In the genomic region with DNA sequence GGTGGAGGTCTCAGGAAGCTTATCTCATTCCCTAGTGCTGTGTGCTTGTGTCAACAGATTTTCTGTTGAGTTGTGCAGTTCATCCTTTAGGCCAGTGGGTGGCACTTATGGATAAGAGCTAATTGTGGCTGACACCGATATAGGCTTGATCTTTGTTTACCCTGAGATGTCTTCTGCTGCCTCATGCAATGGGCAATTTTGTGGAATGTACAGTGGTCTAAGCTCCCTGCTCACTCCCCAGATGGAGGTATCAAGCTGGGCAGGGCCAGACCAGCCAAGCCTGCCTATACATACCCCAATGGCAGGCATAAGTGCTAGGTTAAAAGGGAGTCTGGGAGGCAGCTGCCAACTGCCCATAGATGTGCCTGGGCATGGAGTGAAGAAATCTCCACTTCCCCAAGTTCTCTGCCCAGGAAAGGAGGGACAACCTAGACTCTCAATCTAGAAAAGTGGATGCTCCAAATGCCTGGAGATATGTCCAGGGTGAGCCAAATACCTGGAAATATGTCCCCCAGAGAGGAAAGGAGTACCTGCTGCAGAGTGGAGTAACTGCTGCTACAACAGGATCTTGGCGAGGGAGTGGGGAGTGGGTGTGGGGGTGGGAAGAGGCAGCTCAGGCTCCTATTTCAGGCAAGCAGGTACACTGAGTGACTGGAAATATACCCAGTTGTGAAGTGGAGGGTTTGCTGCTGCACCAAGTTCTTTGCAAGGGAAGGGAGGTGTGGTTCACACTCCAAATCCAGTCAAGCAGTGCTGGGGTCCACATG, we compare ENCODE assay signal across 8 cellular contexts. TPM values are rescaled to one million over a fixed set of nuclear protein-coding genes. Genes with fewer than 3 reads are reported as not detected.
DNase-seq lines count a peak whose midpoint lies in the region; ATAC-seq, FAIRE-seq and TF ChIP-seq lines count a peak whose summit lies in the region.

No MANE protein-coding gene starts in this region.

- peak; percentile 57 for DNase-seq in ELF-1 (ENCODE audit: low read depth, low spot score)
- DNase-seq in activated naive CD8-positive, alpha-beta T cell treated with anti-CD3 and anti-CD28 coated beads, Interleukin-2, amount 10 ng/mL, durations not matched to agents 7 days and 5 days = peak; percentile 41
- DNase-seq in kidney = no peak
- peak; percentile 39 to 50 for DNase-seq in stimulated activated naive CD8-positive, alpha-beta T cell treated with anti-CD3 and anti-CD28 coated beads, Interleukin-15, amount 100 ng/mL, for 72 hours
- DNase-seq in COR-L47 (lab: John Stamatoyannopoulos, UW) = no peak

- no peak overlapping the region for H3K4me2 ChIP-seq in OCI-LY1 (ENCODE audit: low read length)

- no peaks in the 10 kb centered on the region for H3K79me2 ChIP-seq in OCI-LY1 (ENCODE audit: insufficient read depth, low read length)

- peaks cover 16% of the 10 kb centered on the region for H3K4me1 Mint-ChIP-seq in activated naive CD8-positive, alpha-beta T cell treated with anti-CD3 and anti-CD28 coated beads, Interleukin-2, amount 10 ng/mL, durations not matched to agents 7 days and 5 days
- H3K4me1 Mint-ChIP-seq in stimulated activated naive CD8-positive, alpha-beta T cell treated with anti-CD3 and anti-CD28 coated beads, Interleukin-15, amount 100 ng/mL, for 72 hours = peaks cover 20% of the 10 kb centered on the region

- intact Hi-C loops in kidney (cut with DNase I) = no loop called here

- H3K9ac ChIP-seq in OCI-LY1 (ENCODE audit: low read length) (no peak overlapping the region), kidney (ENCODE audit: low read length in 2 of 2) (no peak overlapping the region)

- no peak overlapping the region for H3K27ac ChIP-seq in OCI-LY1 (ENCODE audit: low read depth, low read length, poor library complexity, severe bottlenecking)
- no peak overlapping the region for H3K27ac ChIP-seq in kidney (ENCODE audit: low read depth in 2 of 2, low read length in 2 of 2)

- H3K27me3 Mint-ChIP-seq in activated naive CD8-positive, alpha-beta T cell treated with anti-CD3 and anti-CD28 coated beads, Interleukin-2, amount 10 ng/mL, durations not matched to agents 7 days and 5 days = no peaks in the 10 kb centered on the region
- H3K27me3 Mint-ChIP-seq in stimulated activated naive CD8-positive, alpha-beta T cell treated with anti-CD3 and anti-CD28 coated beads, Interleukin-15, amount 100 ng/mL, for 72 hours = no peaks in the 10 kb centered on the region

- peak; percentile 93 for ATAC-seq in GM19438 (IDR thresholded peaks at IDR 0.05; ENCODE audit: low read depth, unreplicated experiment)
- ATAC-seq in HG03378 (IDR thresholded peaks at IDR 0.05; ENCODE audit: unreplicated experiment) = peak; percentile 95
- peak; percentile 95 for ATAC-seq in activated naive CD8-positive, alpha-beta T cell treated with anti-CD3 and anti-CD28 coated beads, Interleukin-2, amount 10 ng/mL, durations not matched to agents 7 days and 5 days (ENCODE audit: low read depth)
- ATAC-seq in stimulated activated naive CD8-positive, alpha-beta T cell treated with anti-CD3 and anti-CD28 coated beads, Interleukin-15, amount 100 ng/mL, for 72 hours = peak; percentile 92

- TF ChIP-seq CTCF in OCI-LY1 (IDR thresholded peaks at IDR 0.05; ENCODE audit: low read length) (peak; percentile 64), kidney (IDR thresholded peaks at IDR 0.05; ENCODE audit: borderline replicate concordance, extremely low read depth, insufficient read depth) (peak; percentile 45)

- no peak overlapping the region for H2AFZ ChIP-seq in OCI-LY1 (ENCODE audit: low read length)

- H4K20me1 ChIP-seq in OCI-LY1 (ENCODE audit: insufficient read depth, low read length) = no peaks in the 10 kb centered on the region

- H3K36me3 Mint-ChIP-seq in activated naive CD8-positive, alpha-beta T cell treated with anti-CD3 and anti-CD28 coated beads, Interleukin-2, amount 10 ng/mL, durations not matched to agents 7 days and 5 days = peaks cover 3% of the 10 kb centered on the region

- peaks cover 9% of the 10 kb centered on the region for H3K9me3 Mint-ChIP-seq in activated naive CD8-positive, alpha-beta T cell treated with anti-CD3 and anti-CD28 coated beads, Interleukin-2, amount 10 ng/mL, durations not matched to agents 7 days and 5 days
- no peaks in the 10 kb centered on the region for H3K9me3 Mint-ChIP-seq in stimulated activated naive CD8-positive, alpha-beta T cell treated with anti-CD3 and anti-CD28 coated beads, Interleukin-15, amount 100 ng/mL, for 72 hours

- H3K4me1 ChIP-seq in OCI-LY1 (ENCODE audit: insufficient read depth, low read length, severe bottlenecking) = no peaks in the 10 kb centered on the region
- no peaks in the 10 kb centered on the region for H3K4me1 ChIP-seq in kidney (ENCODE audit: control insufficient read depth in 1 of 2, insufficient read depth in 1 of 2, low read depth in 1 of 2, low read length in 2 of 2)

- H3K4me3 Mint-ChIP-seq in activated naive CD8-positive, alpha-beta T cell treated with anti-CD3 and anti-CD28 coated beads, Interleukin-2, amount 10 ng/mL, durations not matched to agents 7 days and 5 days = peak overlapping the region; percentile 4
- no peak overlapping the region for H3K4me3 Mint-ChIP-seq in stimulated activated naive CD8-positive, alpha-beta T cell treated with anti-CD3 and anti-CD28 coated beads, Interleukin-15, amount 100 ng/mL, for 72 hours

- POLR2A ChIA-PET in activated naive CD8-positive, alpha-beta T cell treated with anti-CD3 and anti-CD28 coated beads, Interleukin-2, amount 10 ng/mL, durations not matched to agents 7 days and 5 days (lab: Charles Lee) = interaction anchor here (0.9 to 1.2 kb wide), 2 partner anchors 108 to 322 kb away, joined by 3 read pairs; a partner anchor contains a TSS

- FAIRE-seq in kidney (lab: Jason Lieb, UNC) = no peak

- no peaks in the 10 kb centered on the region for H3K9me3 ChIP-seq in OCI-LY1 (ENCODE audit: low read length)
- H3K9me3 ChIP-seq in kidney (ENCODE audit: control insufficient read depth in 1 of 2, low read length in 2 of 2) = peaks cover 3 to 8% of the 10 kb centered on the region in 2 donors

- H3K9me2 ChIP-seq in OCI-LY1 (ENCODE audit: low read depth, low read length) = no peaks in the 10 kb centered on the region

- H3K27me3 ChIP-seq in OCI-LY1 (ENCODE audit: insufficient read depth, low read length) = no peaks in the 10 kb centered on the region

- no peaks in the 10 kb centered on the region for H3K36me3 ChIP-seq in OCI-LY1 (ENCODE audit: insufficient read depth, low read length)
- no peaks in the 10 kb centered on the region for H3K36me3 ChIP-seq in kidney (ENCODE audit: control insufficient read depth in 1 of 2, insufficient read depth in 2 of 2, low read length in 2 of 2)

- peak overlapping the region; percentile 39 for H3K27ac Mint-ChIP-seq in activated naive CD8-positive, alpha-beta T cell treated with anti-CD3 and anti-CD28 coated beads, Interleukin-2, amount 10 ng/mL, durations not matched to agents 7 days and 5 days
- H3K27ac Mint-ChIP-seq in stimulated activated naive CD8-positive, alpha-beta T cell treated with anti-CD3 and anti-CD28 coated beads, Interleukin-15, amount 100 ng/mL, for 72 hours = no peak overlapping the region

- H3F3A ChIP-seq in OCI-LY1 (ENCODE audit: insufficient read depth, low read length) = no peaks in the 10 kb centered on the region

- H3K4me3 ChIP-seq in OCI-LY1 (ENCODE audit: low read depth, low read length, poor library complexity, severe bottlenecking) (no peak overlapping the region), kidney (ENCODE audit: low read length in 2 of 2) (no peak overlapping the region)

RNA-seq across cellular contexts. Expression of a gene that starts 53.2 kb away (rescaled TPM):
- not detected for total RNA-seq in activated naive CD8-positive, alpha-beta T cell treated with anti-CD3 and anti-CD28 coated beads, Interleukin-2, amount 10 ng/mL, durations not matched to agents 7 days and 5 days
- total RNA-seq in kidney = not detected
- polyA plus RNA-seq in kidney (ENCODE audit: insufficient read depth, low read depth, low replicate concordance) = not detected

Comparison
In these comparisons a context has a peak if more than half of its experiments do, and no peak if none do; other contexts are left out.
1. DNase-seq: peak in ELF-1 (single experiment), activated naive CD8-positive, alpha-beta T cell treated with anti-CD3 and anti-CD28 coated beads, Interleukin-2, amount 10 ng/mL, durations not matched to agents 7 days and 5 days (single experiment) and stimulated activated naive CD8-positive, alpha-beta T cell treated with anti-CD3 and anti-CD28 coated beads, Interleukin-15, amount 100 ng/mL, for 72 hours (2 of 2); none in kidney (single experiment) and COR-L47 (single experiment).
2. Peak in every context shown above with its lines, with median percentiles within 50 percentile points of each other: ATAC-seq.